Comparison of ENCODE assay signal across 8 cellular contexts in genomic region chr10:79374312-79375191, GRCh38.
A peak's percentile ranks its signal among the peaks of the same experiment; 100 is the strongest.
DNase-seq lines count a peak whose midpoint lies in the region; ATAC-seq, FAIRE-seq and TF ChIP-seq lines count a peak whose summit lies in the region.

No MANE protein-coding gene starts in this region.

- DNase-seq in AG08396 (ENCODE audit: low spot score) (peak; percentile 85), GM19239 (ENCODE audit: insufficient read length, low spot score) (peak; percentile 91), NCI-H128 (lab: John Stamatoyannopoulos, UW; ENCODE audit: unreplicated experiment) (peak; percentile 36), T47D (ENCODE audit: low read depth in 1 of 2, low spot score in 1 of 2) (peak; percentile 77 to 84), iris pigment epithelial cell (ENCODE audit: low read depth) (peak; percentile 53)
- peak; percentile 35 to 65 for DNase-seq in stimulated activated CD4-positive, alpha-beta T cell treated with anti-CD3 and anti-CD28 coated beads, Interleukin-15, amount 100 ng/mL, for 48 hours (ENCODE audit: low read depth in 2 of 2)

- in situ Hi-C loops in T47D (cut with HindIII; ENCODE audit: low pct_unique_long_range_greater_than_20kb, low sequenced_read_pairs), result no loop called here

- peak; percentile 79 for TF ChIP-seq CTCF in WI38 (IDR thresholded peaks at IDR 0.05; ENCODE audit: low read depth, low read length)

- H3K4me3 ChIP-seq in WI38 (ENCODE audit: low read depth, low read length), result no peak overlapping the region

- ATAC-seq in GM21381 (IDR thresholded peaks at IDR 0.05; ENCODE audit: unreplicated experiment), result no peak

- peak; percentile 96 for FAIRE-seq in GM19239 (lab: Jason Lieb, UNC)

Comparison
In these comparisons a context has a peak if more than half of its experiments do, and no peak if none do; other contexts are left out.
1. DNase-seq: peak in every context shown above with its lines; median percentile 91 in GM19239; 85 in AG08396; 80 in T47D; 53 in iris pigment epithelial cell; 50 in stimulated activated CD4-positive, alpha-beta T cell treated with anti-CD3 and anti-CD28 coated beads, Interleukin-15, amount 100 ng/mL, for 48 hours; 36 in NCI-H128.